Comparison of ENCODE assay signal across 9 cellular contexts in the genomic region with DNA sequence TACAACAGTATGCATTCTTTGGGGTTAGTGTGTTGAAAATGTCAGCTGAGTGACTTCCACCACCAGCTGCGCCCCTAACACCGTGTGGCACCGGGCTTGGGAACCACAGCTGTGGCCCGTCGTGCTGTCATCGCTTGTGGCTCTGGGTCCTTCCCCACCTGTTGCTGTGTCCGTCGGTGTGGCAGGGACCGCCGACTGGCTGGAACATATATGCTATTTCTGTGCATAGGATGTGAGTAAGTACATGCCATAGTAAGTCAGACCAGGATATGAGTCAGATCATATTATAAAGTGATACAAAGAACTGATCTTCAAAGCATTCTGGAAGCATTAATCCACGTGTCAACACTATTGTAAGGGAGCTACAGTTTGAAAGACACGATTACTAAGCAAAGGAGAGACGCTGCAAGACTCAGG. TPM values are rescaled to one million over a fixed set of nuclear protein-coding genes. Genes with fewer than 3 reads are reported as not detected.
A peak's percentile ranks its signal among the peaks of the same experiment; 100 is the strongest.
DNase-seq lines count a peak whose midpoint lies in the region; ATAC-seq and TF ChIP-seq lines count a peak whose summit lies in the region.
"Had no signal": no experiment of that assay in that cellular context is flagged by ENCODE, and none has a peak within 500 bp of the region (broad histone marks: within the 10 kb centered on the region; RNA-seq: fewer than 3 reads in every experiment).

No MANE protein-coding gene starts in this region.

- H3K27me3 ChIP-seq in GM23248 (replicated peaks; ENCODE audit: insufficient read depth) = no peaks in the 10 kb centered on the region
- no peaks in the 10 kb centered on the region for H3K27me3 ChIP-seq in effector memory CD4-positive, alpha-beta T cell (replicated peaks; ENCODE audit: control insufficient read depth, insufficient read depth, low read length, poor library complexity, severe bottlenecking)

- in situ Hi-C loops in GM23248 (cut with MboI) = no loop called here

- H3F3A ChIP-seq in GM23248 (ENCODE audit: insufficient read depth) = peaks cover 36% of the 10 kb centered on the region

- peaks cover 43% of the 10 kb centered on the region for H3K4me1 ChIP-seq in GM23248 (ENCODE audit: insufficient read depth)
- H3K4me1 ChIP-seq in effector memory CD4-positive, alpha-beta T cell (ENCODE audit: control insufficient read depth, insufficient read depth, low read length, poor library complexity, severe bottlenecking) = peaks cover 39% of the 10 kb centered on the region

- no peak for TF ChIP-seq CTCF in GM10266 (IDR thresholded peaks at IDR 0.05; ENCODE audit: control insufficient read depth, insufficient read depth, low read depth, missing control alignments)

- H3K27ac ChIP-seq in GM23248 = peak overlapping the region; percentile 35
- peak overlapping the region; percentile 52 for H3K27ac ChIP-seq in effector memory CD4-positive, alpha-beta T cell (ENCODE audit: insufficient read depth, low read length, poor library complexity, severe bottlenecking)

- no peaks in the 10 kb centered on the region for H3K36me3 ChIP-seq in GM23248 (ENCODE audit: low read depth)
- peaks cover 19% of the 10 kb centered on the region for H3K36me3 ChIP-seq in effector memory CD4-positive, alpha-beta T cell (ENCODE audit: control insufficient read depth, insufficient read depth, low read length)

- H3K9me2 ChIP-seq in GM23248 (ENCODE audit: insufficient read depth) = no peaks in the 10 kb centered on the region

- peaks cover 19% of the 10 kb centered on the region; the same call in 1 of the 2 replicates for H3K79me2 ChIP-seq in GM23248 (ENCODE audit: insufficient read depth)

- no peak overlapping the region for H2AFZ ChIP-seq in GM23248

- no peaks in the 10 kb centered on the region for H4K20me1 ChIP-seq in GM23248 (ENCODE audit: insufficient read depth)

- no peaks in the 10 kb centered on the region for H3K9me3 ChIP-seq in GM23248 (ENCODE audit: low read depth)
- no peaks in the 10 kb centered on the region for H3K9me3 ChIP-seq in effector memory CD4-positive, alpha-beta T cell (ENCODE audit: control insufficient read depth, low read length)

- ATAC-seq in GM21723 (IDR thresholded peaks at IDR 0.05; ENCODE audit: unreplicated experiment) = no peak

- H3K4me3 ChIP-seq in GM23248 = no peak overlapping the region
- H3K4me3 ChIP-seq in effector memory CD4-positive, alpha-beta T cell (ENCODE audit: insufficient read depth, low read depth, low read length, poor library complexity, severe bottlenecking) = no peak overlapping the region

- peak overlapping the region; percentile 48 for H3K4me2 ChIP-seq in GM23248 (ENCODE audit: unreplicated experiment)

- WGBS in GM23248 (ENCODE audit: low coverage in 1 of 2, low lambda C conversion rate in 2 of 2, missing lambda C conversion rate in 2 of 2), 2 experiments = 17 to 20% methylated on average over 13 of the region's 13 CpGs

- no peak overlapping the region for H3K9ac ChIP-seq in GM23248

- DNase-seq in GM23248 = peak; percentile 90
- peak; percentile 50 to 52 for DNase-seq in activated CD4-positive, alpha-beta T cell treated with anti-CD3 and anti-CD28 coated beads for 4 hours
- peak in 2 of 3 donors; percentile 22 to 46 for DNase-seq in effector memory CD4-positive, alpha-beta T cell
- DNase-seq in stimulated activated CD4-positive, alpha-beta T cell treated with anti-CD3 and anti-CD28 coated beads, Interleukin-12 subunit alpha, Interleukin-12 subunit beta, amount 100 ng/mL, for 4 hours = peak; percentile 48
- no peak for DNase-seq in GM10266 (ENCODE audit: extremely low spot score)
- no peak for DNase-seq in Kasumi-1 (lab: John Stamatoyannopoulos, UW)
- DNase-seq in NOMO-1 (lab: John Stamatoyannopoulos, UW; ENCODE audit: unreplicated experiment in 2 of 2) = no peak

RNA-seq across cellular contexts. Expression of gene EHD4, which starts 31.9 kb away (rescaled TPM):
- total RNA-seq in GM23248 (2014; rRNA removed; shearing (Covaris generic)) = 15.9 and 17.7 TPM in 2 replicates
- 18.7 and 21.0 TPM in 2 replicates for polyA plus RNA-seq in GM23248 (2016; fragmentation: Nextera tagmentation; extraction: Ambion mirVana)

RNA-seq across cellular contexts. Expression of gene SPTBN5, which starts 46.6 kb away (rescaled TPM):
- 0.11 and 0.25 TPM in 2 replicates for total RNA-seq in GM23248 (2014; rRNA removed; shearing (Covaris generic))
- 0.03 TPM in 1 of 2 replicates, not detected in the other for polyA plus RNA-seq in GM23248 (2016; fragmentation: Nextera tagmentation; extraction: Ambion mirVana)
- polyA plus RNA-seq: IgD-negative memory B cell had no signal

Comparison
In these comparisons a context has a peak if more than half of its experiments do, and no peak if none do; other contexts are left out.
1. DNase-seq: peak in GM23248 (single experiment), activated CD4-positive, alpha-beta T cell treated with anti-CD3 and anti-CD28 coated beads for 4 hours (2 of 2), effector memory CD4-positive, alpha-beta T cell (2 of 3) and stimulated activated CD4-positive, alpha-beta T cell treated with anti-CD3 and anti-CD28 coated beads, Interleukin-12 subunit alpha, Interleukin-12 subunit beta, amount 100 ng/mL, for 4 hours (single experiment); none in GM10266 (single experiment), Kasumi-1 (0 of 2) and NOMO-1 (0 of 2).